ENCODE assay signal across 17 cellular contexts in the genomic region with DNA sequence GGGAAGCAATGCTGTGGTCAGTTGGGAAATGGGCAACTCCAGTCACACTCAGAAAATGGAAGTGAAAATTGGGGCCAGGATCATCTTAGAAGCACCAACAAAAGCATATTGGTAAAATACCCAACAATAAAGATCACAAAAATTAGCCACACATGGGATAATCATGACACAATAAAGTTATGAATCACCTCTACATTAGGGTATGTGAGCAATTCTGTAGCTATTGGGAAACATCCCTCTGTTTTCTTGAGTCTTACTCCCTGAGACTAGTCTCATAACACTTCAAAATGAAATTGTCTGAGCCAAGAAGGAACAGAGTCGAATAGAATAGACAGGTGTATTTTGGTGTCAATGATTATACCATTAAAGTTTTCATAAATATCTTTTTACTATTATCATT.
A peak's percentile ranks its signal among the peaks of the same experiment; 100 is the strongest.
DNase-seq lines count a peak whose midpoint lies in the region; ATAC-seq and TF ChIP-seq lines count a peak whose summit lies in the region.
"Had no signal": no experiment of that assay in that cellular context is flagged by ENCODE, and none has a peak within 500 bp of the region (broad histone marks: within the 10 kb centered on the region; RNA-seq: fewer than 3 reads in every experiment).

No MANE protein-coding gene starts in this region.

- DNase-seq in DMS79 treated with DMSO at 0.1 percent for 48 hours (lab: John Stamatoyannopoulos, UW) (peak; percentile 18), DMS79 (lab: John Stamatoyannopoulos, UW) (no peak), LHCN-M2 (ENCODE audit: low read depth) (peak; percentile 30), choroid plexus epithelial cell (ENCODE audit: low read depth) (peak; percentile 1), stromal cell of bone marrow (ENCODE audit: low read depth) (peak; percentile 39), NK-92 (lab: John Stamatoyannopoulos, UW; ENCODE audit: unreplicated experiment) (no peak), glomerular visceral epithelial cell (ENCODE audit: extremely low spot score) (no peak)
- DNase-seq: IMR-90; Kasumi-1; NCI-H1048; NCI-H2107; NCI-H226; NCI-H526 treated with DMSO at 0.1 percent for 48 hours; NK-92 treated with Interleukin-12 subunit alpha and Interleukin-12 subunit beta, amount 100 ng/mL, for 24 hours; Right ventricle myocardium superior; SK-N-SH had no signal

- no peak for TF ChIP-seq CTCF in choroid plexus epithelial cell (conservative IDR thresholded peaks at IDR 0.05; ENCODE audit: low read depth, low read length)

- no peak overlapping the region for H3K4me3 ChIP-seq in choroid plexus epithelial cell (ENCODE audit: low read depth, low read length)

- ATAC-seq in GM21825 (IDR thresholded peaks at IDR 0.05; ENCODE audit: unreplicated experiment), result no peak

Comparison
In these comparisons a context has a peak if more than half of its experiments do, and no peak if none do; other contexts are left out.
1. DNase-seq: peak in DMS79 treated with DMSO at 0.1 percent for 48 hours (single experiment), LHCN-M2 (single experiment), choroid plexus epithelial cell (single experiment) and stromal cell of bone marrow (single experiment); none in DMS79 (single experiment), NK-92 (single experiment) and glomerular visceral epithelial cell (single experiment).